8 cellular contexts compared by ENCODE assay signal in the genomic region with DNA sequence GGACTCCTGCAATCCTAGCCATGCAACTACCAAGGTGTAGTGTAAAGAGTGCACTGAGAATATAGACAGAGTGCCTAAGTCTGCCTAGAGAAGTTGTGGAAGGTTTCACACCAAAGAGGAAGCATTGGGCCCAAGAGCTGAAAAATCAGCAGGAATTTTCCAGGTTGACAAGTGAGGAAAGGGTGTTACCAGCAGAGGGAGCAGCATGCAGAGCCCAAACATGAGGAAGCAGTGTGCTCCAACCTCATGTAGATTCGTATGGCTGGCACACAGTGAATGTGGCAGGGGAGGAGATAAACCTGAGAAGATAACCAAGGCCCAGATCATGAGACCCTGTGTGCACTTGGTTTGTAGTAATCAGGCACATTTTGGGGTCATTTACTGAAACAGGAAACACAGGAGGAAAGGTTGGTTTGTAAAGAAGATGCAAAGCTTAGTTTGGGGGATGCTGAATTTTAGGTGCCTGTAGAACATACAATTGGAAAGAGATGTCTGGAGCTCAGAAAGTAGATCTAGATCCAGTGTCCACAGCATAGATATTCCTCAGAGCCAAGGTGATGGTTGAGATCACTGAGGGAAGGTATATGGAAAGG. TPM values are rescaled to one million over a fixed set of nuclear protein-coding genes. Genes with fewer than 3 reads are reported as not detected.
DNase-seq lines count a peak whose midpoint lies in the region; ATAC-seq, FAIRE-seq and TF ChIP-seq lines count a peak whose summit lies in the region.

No MANE protein-coding gene starts in this region.

- H3K4me3 Mint-ChIP-seq in natural killer cell = no peak overlapping the region
- H3K4me3 Mint-ChIP-seq in natural killer cell treated with Interleukin-12 subunit alpha and Interleukin-12 subunit beta and Interleukin-15 and Interleukin-18, amount 100 ng/mL, for 72 hours = no peak overlapping the region

- H2AK5ac ChIP-seq in H1 (ENCODE audit: low read depth, low read length) (no peak overlapping the region), mesendoderm (ENCODE audit: low read length) (no peak overlapping the region)

- CTCF ChIA-PET in H1 (lab: Charles Lee; ENCODE audit: partially characterized antibody) = interaction anchor here (0.6 to 22.7 kb wide), 29 partner anchors 7 to 155 kb away, joined by 3 to 585 read pairs (median 5); a partner anchor contains a TSS

- H3K79me1 ChIP-seq in H1 (ENCODE audit: low read depth, low read length) (no peaks in the 10 kb centered on the region), mesendoderm (ENCODE audit: low read length) (no peaks in the 10 kb centered on the region)

- no peak overlapping the region for H3K23ac ChIP-seq in H1 (ENCODE audit: insufficient read length)
- no peak overlapping the region for H3K23ac ChIP-seq in mesendoderm (ENCODE audit: low read length)

- H2BK5ac ChIP-seq in H1 (ENCODE audit: low read depth, low read length) = no peak overlapping the region
- no peak overlapping the region for H2BK5ac ChIP-seq in mesendoderm (ENCODE audit: low read length)

- no peak for TF ChIP-seq POLR2A in H1 (IDR thresholded peaks at IDR 0.05; ENCODE audit: control extremely low read depth in 1 of 2, low read depth in 2 of 2, low read length in 2 of 2)
- TF ChIP-seq POLR2A in upper lobe of left lung (IDR thresholded peaks at IDR 0.05) = no peak

- no peaks in the 10 kb centered on the region for H3K23me2 ChIP-seq in H1 (ENCODE audit: low read depth, low read length)

- TF ChIP-seq CTCF in natural killer cell (IDR thresholded peaks at IDR 0.05) = no peak
- peak; percentile 73 for TF ChIP-seq CTCF in VCaP (conservative IDR thresholded peaks at IDR 0.05)
- peak; percentile 71 to 94 (median 86) for TF ChIP-seq CTCF in H1 (IDR thresholded peaks at IDR 0.05; ENCODE audit: control extremely low read depth in 1 of 3, insufficient read depth in 1 of 3, low read depth in 1 of 3, low read length in 3 of 3)
- peak in 5 of 6 experiments; percentile 34 to 64 (median 44) for TF ChIP-seq CTCF in upper lobe of left lung (IDR thresholded peaks at IDR 0.05)

- POLR2A ChIA-PET in H1 (lab: Charles Lee; ENCODE audit: partially characterized antibody) = interaction anchor here (1.0 to 2.0 kb wide), 4 partner anchors 9 to 20 kb away, joined by 3 to 7 read pairs (median 4); a partner anchor contains a TSS

- no peak overlapping the region for H2BK120ac ChIP-seq in H1 (replicated peaks; ENCODE audit: low read depth, low read length)
- no peak overlapping the region for H2BK120ac ChIP-seq in mesendoderm (ENCODE audit: low read depth, low read length)

- H3K79me2 ChIP-seq in H1 (ENCODE audit: control insufficient read depth in 1 of 2, insufficient read depth in 2 of 2, low read length in 2 of 2) (no peaks in the 10 kb centered on the region), mesendoderm (ENCODE audit: control insufficient read depth, insufficient read depth, low read length) (no peaks in the 10 kb centered on the region)

- ATAC-seq in natural killer cell = peak in 2 of 3 donors; percentile 31 to 50
- ATAC-seq in natural killer cell treated with Interleukin-12 subunit alpha and Interleukin-12 subunit beta and Interleukin-15 and Interleukin-18, amount 100 ng/mL, for 72 hours = no peak
- ATAC-seq in upper lobe of left lung (ENCODE audit: low FRiP score in 2 of 2) = peak in 1 of 2 donors; percentile 75

- H3K27me3 ChIP-seq in H1 (replicated peaks in 1 of 4; ENCODE audit: control insufficient read depth in 3 of 4, extremely low read depth in 1 of 4, insufficient read depth in 3 of 4, low read length in 3 of 4) (no peaks in the 10 kb centered on the region), mesendoderm (ENCODE audit: insufficient read depth, low read length, poor library complexity) (no peaks in the 10 kb centered on the region), upper lobe of left lung (no peaks in the 10 kb centered on the region)

- H3K27me3 Mint-ChIP-seq in natural killer cell (ENCODE audit: low read depth in 2 of 2) = no peaks in the 10 kb centered on the region
- peaks cover 0 to 2% of the 10 kb centered on the region in 2 donors for H3K27me3 Mint-ChIP-seq in natural killer cell treated with Interleukin-12 subunit alpha and Interleukin-12 subunit beta and Interleukin-15 and Interleukin-18, amount 100 ng/mL, for 72 hours

- H3K9me3 Mint-ChIP-seq in natural killer cell = no peaks in the 10 kb centered on the region
- H3K9me3 Mint-ChIP-seq in natural killer cell treated with Interleukin-12 subunit alpha and Interleukin-12 subunit beta and Interleukin-15 and Interleukin-18, amount 100 ng/mL, for 72 hours = no peaks in the 10 kb centered on the region

- 0 out of 2 replicates have a peak overlapping the region, but pooled peaks have one; percentile 63 for H2AFZ ChIP-seq in H1 (ENCODE audit: low read length)

- no peak for DNase-seq in natural killer cell
- no peak for DNase-seq in natural killer cell treated with Interleukin-12 subunit alpha and Interleukin-12 subunit beta and Interleukin-15 and Interleukin-18, amount 100 ng/mL, for 72 hours (ENCODE audit: low spot score)
- peak; percentile 47 for DNase-seq in NCI-H146 treated with DMSO at 0.1 percent for 48 hours (lab: John Stamatoyannopoulos, UW; ENCODE audit: unreplicated experiment)
- peak in 1 of 2 experiments; percentile 54 for DNase-seq in H1 (ENCODE audit: low read depth in 1 of 2, low spot score in 2 of 2)
- DNase-seq in mesendoderm = peak; percentile 83
- DNase-seq in upper lobe of left lung = peak in 1 of 2 donors; percentile 55
- DNase-seq in RCC 7860 (ENCODE audit: low spot score) = no peak

- intact Hi-C loops in natural killer cell (cut with micrococcal nuclease) = no loop called here

- H2BK15ac ChIP-seq in H1 (ENCODE audit: low read length) (no peak overlapping the region), mesendoderm (replicated peaks; ENCODE audit: low read depth) (no peak overlapping the region)

- H2BK20ac ChIP-seq in H1 (ENCODE audit: low read length) = no peak overlapping the region

- H4K8ac ChIP-seq in H1 (ENCODE audit: extremely low read depth, insufficient read depth, low read length) = no peak overlapping the region
- no peak overlapping the region for H4K8ac ChIP-seq in mesendoderm (ENCODE audit: low read depth, low read length)

- no peak overlapping the region for H3K4ac ChIP-seq in H1 (replicated peaks; ENCODE audit: insufficient read length, low read depth, low read length)
- no peak overlapping the region for H3K4ac ChIP-seq in mesendoderm (ENCODE audit: low read depth, low read length)

- H4K20me1 ChIP-seq in H1 (replicated peaks in 1 of 2; ENCODE audit: control insufficient read depth in 1 of 2, insufficient read depth in 2 of 2, low read length in 2 of 2) = no peaks in the 10 kb centered on the region

- H3K36me3 Mint-ChIP-seq in natural killer cell = no peaks in the 10 kb centered on the region
- no peaks in the 10 kb centered on the region for H3K36me3 Mint-ChIP-seq in natural killer cell treated with Interleukin-12 subunit alpha and Interleukin-12 subunit beta and Interleukin-15 and Interleukin-18, amount 100 ng/mL, for 72 hours

- 63% methylated on average over 1 of the region's 1 CpG; no CpG with 5 or more reads in 1 of the 2 experiments for WGBS in H1 (ENCODE audit: extremely low coverage in 1 of 2, insufficient coverage in 1 of 2, insufficient read length in 1 of 2, insufficient replicate concordance in 2 of 2, low coverage in 1 of 2, low lambda C conversion rate in 2 of 2, missing lambda C conversion rate in 1 of 2), 2 experiments
- no CpG with 5 or more reads among the region's 1 CpG for WGBS in mesendoderm (ENCODE audit: extremely low coverage, insufficient coverage, low lambda C conversion rate)
- WGBS in upper lobe of left lung, 2 donors = 0% methylated on average over 1 of the region's 1 CpG

- H3K4me1 ChIP-seq in H1 (replicated peaks in 1 of 4; ENCODE audit: control insufficient read depth in 3 of 4, insufficient read depth in 4 of 4, low read length in 3 of 4) (peaks cover 0 to 4% (median 0%) of the 10 kb centered on the region in 4 experiments; a peak in 2 of 7 replicates), mesendoderm (ENCODE audit: control insufficient read depth, low read depth, low read length) (peaks cover 5% of the 10 kb centered on the region), upper lobe of left lung (peaks cover 0 to 6% (median 3%) of the 10 kb centered on the region in 4 donors)

- H3K27ac ChIP-seq in VCaP (no peak overlapping the region), H1 (ENCODE audit: low read depth, low read length) (no peak overlapping the region), mesendoderm (ENCODE audit: low read depth, low read length) (no peak overlapping the region), upper lobe of left lung (no peak overlapping the region)

- TF ChIP-seq RAD21 in H1 (IDR thresholded peaks at IDR 0.05 in 1 of 2, conservative IDR thresholded peaks at IDR 0.05 in 1 of 2; ENCODE audit: low read depth in 2 of 2, low read length in 2 of 2) = peak; percentile 67 to 74

- no peak overlapping the region for H3K9ac ChIP-seq in H1 (replicated peaks in 1 of 4; ENCODE audit: extremely low read depth in 1 of 4, low read depth in 3 of 4, low read length in 3 of 4)
- H3K9ac ChIP-seq in mesendoderm (ENCODE audit: low read length) = no peak overlapping the region

- no peaks in the 10 kb centered on the region for H3K4me1 Mint-ChIP-seq in natural killer cell
- H3K4me1 Mint-ChIP-seq in natural killer cell treated with Interleukin-12 subunit alpha and Interleukin-12 subunit beta and Interleukin-15 and Interleukin-18, amount 100 ng/mL, for 72 hours (ENCODE audit: low read depth in 2 of 2) = peaks cover 3 to 5% of the 10 kb centered on the region in 2 donors

- no peak overlapping the region for H2BK12ac ChIP-seq in H1 (ENCODE audit: low read depth, low read length)

- H3K56ac ChIP-seq in H1 (replicated peaks; ENCODE audit: insufficient read length, low read depth, low read length) (no peak overlapping the region), mesendoderm (ENCODE audit: low read length) (no peak overlapping the region)

- no peak overlapping the region for H3K4me2 ChIP-seq in H1 (ENCODE audit: insufficient read depth in 1 of 2, low read depth in 2 of 2, low read length in 2 of 2)
- no peak overlapping the region for H3K4me2 ChIP-seq in mesendoderm (ENCODE audit: low read length)

- H3K14ac ChIP-seq in H1 (ENCODE audit: insufficient read length) = no peak overlapping the region

- TF ChIP-seq EP300 in H1 (IDR thresholded peaks at IDR 0.05; ENCODE audit: borderline replicate concordance in 1 of 2, low read depth in 2 of 2, low read length in 2 of 2) (no peak), upper lobe of left lung (IDR thresholded peaks at IDR 0.05) (no peak)

- FAIRE-seq in H1 (lab: Jason Lieb, UNC) = peak; percentile 89
- no peak for FAIRE-seq in RCC 7860 (lab: Jason Lieb, UNC)

- no peak overlapping the region for H3K27ac Mint-ChIP-seq in natural killer cell
- H3K27ac Mint-ChIP-seq in natural killer cell treated with Interleukin-12 subunit alpha and Interleukin-12 subunit beta and Interleukin-15 and Interleukin-18, amount 100 ng/mL, for 72 hours = no peak overlapping the region

- no peaks in the 10 kb centered on the region for H3K9me3 ChIP-seq in H1 (ENCODE audit: insufficient read depth in 2 of 2, low read depth in 1 of 2, low read length in 1 of 2)
- H3K9me3 ChIP-seq in upper lobe of left lung = no peaks in the 10 kb centered on the region

- H4K91ac ChIP-seq in H1 (replicated peaks; ENCODE audit: insufficient read length, low read length) = no peak overlapping the region

- H3K36me3 ChIP-seq in H1 (ENCODE audit: control insufficient read depth in 2 of 4, insufficient read depth in 4 of 4, low read length in 3 of 4) (no peaks in the 10 kb centered on the region), mesendoderm (ENCODE audit: control insufficient read depth, insufficient read depth, low read length) (no peaks in the 10 kb centered on the region), upper lobe of left lung (no peaks in the 10 kb centered on the region)

- H3K18ac ChIP-seq in H1 (ENCODE audit: extremely low read depth, low read length) (no peak overlapping the region), mesendoderm (ENCODE audit: low read length) (no peak overlapping the region)

- no peak overlapping the region for H3K4me3 ChIP-seq in H1 (ENCODE audit: extremely low read depth in 1 of 4, insufficient read depth in 2 of 4, low read depth in 3 of 4, low read length in 4 of 4)
- H3K4me3 ChIP-seq in mesendoderm (ENCODE audit: low read length) = no peak overlapping the region
- no peak overlapping the region for H3K4me3 ChIP-seq in upper lobe of left lung

- H4K5ac ChIP-seq in H1 (ENCODE audit: insufficient read length, low read depth, low read length) (no peak overlapping the region), mesendoderm (ENCODE audit: low read length) (no peak overlapping the region)

RNA-seq across cellular contexts. Expression of a gene that starts 1.7 kb away (rescaled TPM):
- total RNA-seq in natural killer cell = 1 to 10 TPM in 1 of 3 donors, under 1 TPM in 2; 0.35 to 1.5 (median 0.98) TPM
- total RNA-seq in natural killer cell treated with Interleukin-12 subunit alpha and Interleukin-12 subunit beta and Interleukin-15 and Interleukin-18, amount 100 ng/mL, for 72 hours = under 1 TPM; 0.76 to 0.92 TPM
- 0.44 and 0.80 TPM in 2 replicates for total RNA-seq in H1 (2021; fragmentation: NEBNext Ultra II Directional; extraction: Animal tissue kit (Norgen Biotek cat#: 25700))
- 0.96 and 0.97 TPM in 2 replicates for polyA plus RNA-seq in H1 (2011; rRNA removed)
- polyA plus RNA-seq in H1 (2011; cell fraction: cytosol; rRNA removed) = 1.2 TPM
- 5.9 TPM for polyA plus RNA-seq in H1 (2011; cell fraction: nucleus; rRNA removed)
- 0.67 to 1.1 TPM (median 0.82 TPM) in 4 replicates for polyA plus RNA-seq in H1 (2012, experiment 1 of 2)
- 0.29 TPM for polyA plus RNA-seq in H1 (2012, experiment 2 of 2)
- polyA plus RNA-seq in H1 (2013, experiment 1 of 2) = 0.61 TPM
- 0.40 TPM for polyA plus RNA-seq in H1 (2013, experiment 2 of 2)
- polyA minus RNA-seq in H1 (2011; rRNA and poly(A)+ RNA removed) = 2.2 and 2.4 TPM in 2 replicates
- polyA minus RNA-seq in H1 (2011; cell fraction: cytosol; rRNA and poly(A)+ RNA removed) = not detected
- 5.0 TPM for polyA minus RNA-seq in H1 (2011; cell fraction: nucleus; rRNA and poly(A)+ RNA removed)
- 0.14 TPM for polyA plus RNA-seq in mesendoderm (2013, experiment 1 of 2)
- 0.17 TPM for polyA plus RNA-seq in mesendoderm (2013, experiment 2 of 2)
- 1 to 10 TPM in 5 of 6 donors, under 1 TPM in 1; 0.67 to 3.6 (median 2.6) TPM for total RNA-seq in upper lobe of left lung

RNA-seq across cellular contexts. Expression of a gene that starts 20.2 kb away (rescaled TPM):
- total RNA-seq in natural killer cell = 10 to 100 TPM; 62.8 to 77.1 (median 67.5) TPM
- total RNA-seq in natural killer cell treated with Interleukin-12 subunit alpha and Interleukin-12 subunit beta and Interleukin-15 and Interleukin-18, amount 100 ng/mL, for 72 hours = 10 to 100 TPM; 25.5 to 27.5 TPM
- 23.6 and 23.9 TPM in 2 replicates for total RNA-seq in H1 (2021; fragmentation: NEBNext Ultra II Directional; extraction: Animal tissue kit (Norgen Biotek cat#: 25700))
- 33.1 and 44.7 TPM in 2 replicates for polyA plus RNA-seq in H1 (2011; rRNA removed)
- 34.1 TPM for polyA plus RNA-seq in H1 (2011; cell fraction: cytosol; rRNA removed)
- polyA plus RNA-seq in H1 (2011; cell fraction: nucleus; rRNA removed) = 50.6 TPM
- 17.4 to 30.9 TPM (median 28.2 TPM) in 4 replicates for polyA plus RNA-seq in H1 (2012, experiment 1 of 2)
- polyA plus RNA-seq in H1 (2012, experiment 2 of 2) = 32.6 TPM
- polyA plus RNA-seq in H1 (2013, experiment 1 of 2) = 12.2 TPM
- 10.9 TPM for polyA plus RNA-seq in H1 (2013, experiment 2 of 2)
- polyA minus RNA-seq in H1 (2011; rRNA and poly(A)+ RNA removed) = 30.4 and 43.2 TPM in 2 replicates
- 16.7 TPM for polyA minus RNA-seq in H1 (2011; cell fraction: cytosol; rRNA and poly(A)+ RNA removed)
- 16.6 TPM for polyA minus RNA-seq in H1 (2011; cell fraction: nucleus; rRNA and poly(A)+ RNA removed)
- 10.5 TPM for polyA plus RNA-seq in mesendoderm (2013, experiment 1 of 2)
- polyA plus RNA-seq in mesendoderm (2013, experiment 2 of 2) = 11.0 TPM
- total RNA-seq in upper lobe of left lung = 10 to 100 TPM; 30.4 to 66.8 (median 40.0) TPM

RNA-seq across cellular contexts. Expression of a gene that starts 34.7 kb away (rescaled TPM):
- 10 to 100 TPM; 26.4 to 30.9 (median 26.5) TPM for total RNA-seq in natural killer cell
- 1 to 10 TPM; 6.1 to 7.7 TPM for total RNA-seq in natural killer cell treated with Interleukin-12 subunit alpha and Interleukin-12 subunit beta and Interleukin-15 and Interleukin-18, amount 100 ng/mL, for 72 hours
- 14.3 and 15.7 TPM in 2 replicates for total RNA-seq in H1 (2021; fragmentation: NEBNext Ultra II Directional; extraction: Animal tissue kit (Norgen Biotek cat#: 25700))
- polyA plus RNA-seq in H1 (2011; rRNA removed) = 10.7 and 16.2 TPM in 2 replicates
- 12.9 TPM for polyA plus RNA-seq in H1 (2011; cell fraction: cytosol; rRNA removed)
- 37.0 TPM for polyA plus RNA-seq in H1 (2011; cell fraction: nucleus; rRNA removed)
- polyA plus RNA-seq in H1 (2012, experiment 1 of 2) = 9.7 to 15.3 TPM (median 12.7 TPM) in 4 replicates
- polyA plus RNA-seq in H1 (2012, experiment 2 of 2) = 9.6 TPM
- polyA plus RNA-seq in H1 (2013, experiment 1 of 2) = 9.6 TPM
- polyA plus RNA-seq in H1 (2013, experiment 2 of 2) = 8.1 TPM
- 10.0 and 11.3 TPM in 2 replicates for polyA minus RNA-seq in H1 (2011; rRNA and poly(A)+ RNA removed)
- polyA minus RNA-seq in H1 (2011; cell fraction: cytosol; rRNA and poly(A)+ RNA removed) = 11.4 TPM
- polyA minus RNA-seq in H1 (2011; cell fraction: nucleus; rRNA and poly(A)+ RNA removed) = 24.4 TPM
- 4.7 TPM for polyA plus RNA-seq in mesendoderm (2013, experiment 1 of 2)
- 4.9 TPM for polyA plus RNA-seq in mesendoderm (2013, experiment 2 of 2)
- 10 to 100 TPM; 21.4 to 63.9 (median 28.7) TPM for total RNA-seq in upper lobe of left lung

RNA-seq across cellular contexts. Expression of a gene that starts 42.1 kb away (rescaled TPM):
- 10 to 100 TPM; 44.7 to 62.3 (median 51.4) TPM for total RNA-seq in natural killer cell
- 10 to 100 TPM; 50.8 to 71.7 TPM for total RNA-seq in natural killer cell treated with Interleukin-12 subunit alpha and Interleukin-12 subunit beta and Interleukin-15 and Interleukin-18, amount 100 ng/mL, for 72 hours
- 48.7 and 51.1 TPM in 2 replicates for total RNA-seq in H1 (2021; fragmentation: NEBNext Ultra II Directional; extraction: Animal tissue kit (Norgen Biotek cat#: 25700))
- 48.3 and 50.3 TPM in 2 replicates for polyA plus RNA-seq in H1 (2011; rRNA removed)
- 66.8 TPM for polyA plus RNA-seq in H1 (2011; cell fraction: cytosol; rRNA removed)
- 107 TPM for polyA plus RNA-seq in H1 (2011; cell fraction: nucleus; rRNA removed)
- polyA plus RNA-seq in H1 (2012, experiment 1 of 2) = 48.6 to 56.3 TPM (median 54.6 TPM) in 4 replicates
- polyA plus RNA-seq in H1 (2012, experiment 2 of 2) = 53.7 TPM
- polyA plus RNA-seq in H1 (2013, experiment 1 of 2) = 35.1 TPM
- polyA plus RNA-seq in H1 (2013, experiment 2 of 2) = 32.2 TPM
- polyA minus RNA-seq in H1 (2011; rRNA and poly(A)+ RNA removed) = 48.1 and 50.5 TPM in 2 replicates
- 23.3 TPM for polyA minus RNA-seq in H1 (2011; cell fraction: cytosol; rRNA and poly(A)+ RNA removed)
- 57.0 TPM for polyA minus RNA-seq in H1 (2011; cell fraction: nucleus; rRNA and poly(A)+ RNA removed)
- polyA plus RNA-seq in mesendoderm (2013, experiment 1 of 2) = 36.1 TPM
- 36.6 TPM for polyA plus RNA-seq in mesendoderm (2013, experiment 2 of 2)
- total RNA-seq in upper lobe of left lung = 10 to 100 TPM; 41.7 to 80.7 (median 54.6) TPM

RNA-seq across cellular contexts. Expression of a gene that starts 42.2 kb away (rescaled TPM):
- total RNA-seq in natural killer cell (10 to 100 TPM; 69.6 to 92.8 (median 71.4) TPM), upper lobe of left lung (10 to 100 TPM; 21.0 to 53.0 (median 42.6) TPM)
- total RNA-seq in natural killer cell treated with Interleukin-12 subunit alpha and Interleukin-12 subunit beta and Interleukin-15 and Interleukin-18, amount 100 ng/mL, for 72 hours = 10 to 100 TPM; 44.1 to 57.4 TPM
- 38.2 and 45.6 TPM in 2 replicates for total RNA-seq in H1 (2021; fragmentation: NEBNext Ultra II Directional; extraction: Animal tissue kit (Norgen Biotek cat#: 25700))
- polyA plus RNA-seq in H1 (2011; rRNA removed) = 47.8 and 56.0 TPM in 2 replicates
- polyA plus RNA-seq in H1 (2011; cell fraction: cytosol; rRNA removed) = 50.6 TPM
- polyA plus RNA-seq in H1 (2011; cell fraction: nucleus; rRNA removed) = 32.8 TPM
- polyA plus RNA-seq in H1 (2012, experiment 1 of 2) = 28.7 to 35.6 TPM (median 33.7 TPM) in 4 replicates
- polyA plus RNA-seq in H1 (2012, experiment 2 of 2) = 18.9 TPM
- 34.8 TPM for polyA plus RNA-seq in H1 (2013, experiment 1 of 2)
- 33.7 TPM for polyA plus RNA-seq in H1 (2013, experiment 2 of 2)
- 36.4 and 42.4 TPM in 2 replicates for polyA minus RNA-seq in H1 (2011; rRNA and poly(A)+ RNA removed)
- polyA minus RNA-seq in H1 (2011; cell fraction: cytosol; rRNA and poly(A)+ RNA removed) = 30.8 TPM
- 79.1 TPM for polyA minus RNA-seq in H1 (2011; cell fraction: nucleus; rRNA and poly(A)+ RNA removed)
- 42.1 TPM for polyA plus RNA-seq in mesendoderm (2013, experiment 1 of 2)
- 40.0 TPM for polyA plus RNA-seq in mesendoderm (2013, experiment 2 of 2)

Comparison
In these comparisons a context has a peak if more than half of its experiments do, and no peak if none do; other contexts are left out.
1. ATAC-seq: peak in natural killer cell (2 of 3); none in natural killer cell treated with Interleukin-12 subunit alpha and Interleukin-12 subunit beta and Interleukin-15 and Interleukin-18, amount 100 ng/mL, for 72 hours (0 of 2).
2. DNase-seq: peak in NCI-H146 treated with DMSO at 0.1 percent for 48 hours (single experiment) and mesendoderm (single experiment); none in natural killer cell (single experiment), natural killer cell treated with Interleukin-12 subunit alpha and Interleukin-12 subunit beta and Interleukin-15 and Interleukin-18, amount 100 ng/mL, for 72 hours (single experiment) and RCC 7860 (single experiment).